Comparison of ENCODE assay signal across 20 cellular contexts in genomic region chr7:55043691-55044090, GRCh38. TPM values are rescaled to one million over a fixed set of nuclear protein-coding genes. Genes with fewer than 3 reads are reported as not detected.
DNase-seq lines count a peak whose midpoint lies in the region; ATAC-seq, FAIRE-seq and TF ChIP-seq lines count a peak whose summit lies in the region.
"Had no signal": no experiment of that assay in that cellular context is flagged by ENCODE, and none has a peak within 500 bp of the region (broad histone marks: within the 10 kb centered on the region; RNA-seq: fewer than 3 reads in every experiment).

No MANE protein-coding gene starts in this region.

- no peaks in the 10 kb centered on the region for H3K27me3 ChIP-seq in breast epithelium
- no peaks in the 10 kb centered on the region for H3K27me3 ChIP-seq in psoas muscle (ENCODE audit: insufficient read depth in 3 of 3, low read length in 2 of 3)
- H3K27me3 ChIP-seq: testis had no signal

- DNase-seq in breast epithelium (ENCODE audit: low spot score in 2 of 2), result peak in 1 of 2 donors; percentile 74
- DNase-seq in islet precursor cell, result peak; percentile 71
- DNase-seq in psoas muscle, result no peak
- no peak for DNase-seq in urothelium cell line (ENCODE audit: low spot score)
- no peak for DNase-seq in NCI-H510A (lab: John Stamatoyannopoulos, UW)
- DNase-seq in NCI-H1092 (lab: John Stamatoyannopoulos, UW), result no peak
- DNase-seq: activated CD8-positive, alpha-beta T cell treated with anti-CD3 and anti-CD28 coated beads for 36 hours; activated naive CD4-positive, alpha-beta T cell treated with anti-CD3 and anti-CD28 coated beads, Interleukin-2, amount 10 ng/mL, durations not matched to agents 7 days and 5 days; activated T-cell treated with anti-CD3 and anti-CD28 coated beads, Interleukin-2, amount 50 U/mL, for 1 hour; aorta; cerebellar nuclear complex; Karpas-422; nucleus accumbens; right cardiac atrium; T1000; testis had no signal

- H3K36me3 ChIP-seq in breast epithelium (no peaks in the 10 kb centered on the region), psoas muscle (ENCODE audit: insufficient read depth in 1 of 2, low read depth in 1 of 2) (no peaks in the 10 kb centered on the region)

- 64 to 77% (median 72%) methylated on average over 2 of the region's 2 CpGs for WGBS in psoas muscle, 3 donors

- no peak for TF ChIP-seq CTCF in breast epithelium (IDR thresholded peaks at IDR 0.05)
- TF ChIP-seq CTCF in psoas muscle (IDR thresholded peaks at IDR 0.05), result no peak

- peak; percentile 44 for FAIRE-seq in urothelium cell line (lab: Jason Lieb, UNC)
- FAIRE-seq: GM12892, H54, HTR-8/SVneo had no signal

- intact Hi-C loops in breast epithelium (cut with DNase I; ENCODE audit: low total_unique reads) (no loop called here), psoas muscle (cut with DNase I) (no loop called here)

- H3K9me3 ChIP-seq in breast epithelium (no peaks in the 10 kb centered on the region), psoas muscle (no peaks in the 10 kb centered on the region)
- H3K9me3 ChIP-seq: testis had no signal

- no peak for ATAC-seq in psoas muscle
- no peak for ATAC-seq in GM21390 (IDR thresholded peaks at IDR 0.05; ENCODE audit: unreplicated experiment)
- ATAC-seq: activated CD8-positive, alpha-beta T cell treated with anti-CD3 and anti-CD28 coated beads for 36 hours; right cardiac atrium had no signal

- TF ChIP-seq POLR2A in breast epithelium (IDR thresholded peaks at IDR 0.05), result no peak

- H3K4me1 ChIP-seq in breast epithelium, result peaks cover 3 to 6% of the 10 kb centered on the region in 2 donors
- H3K4me1 ChIP-seq in psoas muscle, result peaks cover 54% of the 10 kb centered on the region

- H3K4me3 ChIP-seq in breast epithelium, result no peak overlapping the region
- no peak overlapping the region for H3K4me3 ChIP-seq in psoas muscle
- H3K4me3 ChIP-seq: testis had no signal

- H3K27ac ChIP-seq in breast epithelium (peak overlapping the region; percentile 83 to 84), psoas muscle (peak overlapping the region; percentile 81)

RNA-seq across cellular contexts. Expression of gene EGFR, which starts 24.9 kb away (rescaled TPM):
- total RNA-seq in breast epithelium (100 to 1,000 TPM in 1 of 3 donors, 10 to 100 TPM in 2; 61.9 to 164 (median 65.0) TPM), psoas muscle (10 to 100 TPM; 14.1 to 39.7 (median 22.1) TPM)
- polyA plus RNA-seq in psoas muscle, result 10 to 100 TPM in 1 of 3 donors, 1 to 10 TPM in 2; 3.6 to 10.9 (median 5.5) TPM
- total RNA-seq: activated CD8-positive, alpha-beta T cell treated with anti-CD3 and anti-CD28 coated beads for 36 hours had no signal
